17 cellular contexts compared by ENCODE assay signal in the genomic region with DNA sequence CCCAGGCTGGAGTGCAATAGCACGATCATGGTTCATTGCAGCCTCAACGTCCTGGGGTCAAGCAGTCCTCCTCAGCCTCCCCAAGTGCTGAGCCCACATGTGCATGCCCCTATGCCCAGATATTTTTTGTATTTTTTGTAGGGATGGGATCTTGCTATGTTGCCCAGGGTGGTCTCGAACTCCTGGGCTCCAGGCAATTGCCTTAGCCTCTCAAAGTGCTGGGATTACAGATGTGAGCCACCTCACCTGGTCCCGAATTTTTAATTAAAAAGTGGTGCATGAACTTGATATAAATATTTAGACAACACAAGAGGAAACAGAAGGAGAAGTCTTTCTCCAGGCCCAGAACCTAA. TPM values are rescaled to one million over a fixed set of nuclear protein-coding genes. Genes with fewer than 3 reads are reported as not detected.
A peak's percentile ranks its signal among the peaks of the same experiment; 100 is the strongest.
DNase-seq lines count a peak whose midpoint lies in the region; ATAC-seq and TF ChIP-seq lines count a peak whose summit lies in the region.
"Had no signal": no experiment of that assay in that cellular context is flagged by ENCODE, and none has a peak within 500 bp of the region (broad histone marks: within the 10 kb centered on the region; RNA-seq: fewer than 3 reads in every experiment).

No MANE protein-coding gene starts in this region.

- no peaks in the 10 kb centered on the region for H3K36me3 ChIP-seq in mammary epithelial cell (ENCODE audit: insufficient read depth, low read length)
- no peaks in the 10 kb centered on the region for H3K36me3 ChIP-seq in osteoblast (ENCODE audit: insufficient read depth, low read length)
- H3K36me3 ChIP-seq in upper lobe of right lung = no peaks in the 10 kb centered on the region
- H3K36me3 ChIP-seq in thyroid gland = no peaks in the 10 kb centered on the region
- H3K36me3 ChIP-seq: BLaER1, gastroesophageal sphincter, Peyer's patch, prostate gland, WERI-Rb-1 had no signal

- H3K27me3 Mint-ChIP-seq in MCF 10A (ENCODE audit: insufficient read depth, unreplicated experiment) (no peaks in the 10 kb centered on the region), immature natural killer cell (ENCODE audit: low read depth in 3 of 3) (peaks cover 0 to 4% (median 0%) of the 10 kb centered on the region in 3 donors)
- H3K27me3 Mint-ChIP-seq: stimulated activated naive CD8-positive, alpha-beta T cell treated with anti-CD3 and anti-CD28 coated beads, Interleukin-15, amount 100 ng/mL, for 72 hours had no signal

- H3K79me2 ChIP-seq in mammary epithelial cell (ENCODE audit: insufficient read depth, low read length) (no peaks in the 10 kb centered on the region), osteoblast (ENCODE audit: insufficient read depth, low read length) (no peaks in the 10 kb centered on the region)

- H3K27me3 ChIP-seq in mammary epithelial cell (ENCODE audit: insufficient read depth, low read length) (no peaks in the 10 kb centered on the region), dorsolateral prefrontal cortex (no peaks in the 10 kb centered on the region), osteoblast (ENCODE audit: insufficient read depth, low read length) (no peaks in the 10 kb centered on the region), upper lobe of right lung (no peaks in the 10 kb centered on the region), thyroid gland (no peaks in the 10 kb centered on the region)
- H3K27me3 ChIP-seq: BLaER1, gastroesophageal sphincter, Peyer's patch had no signal

- H3K4me2 ChIP-seq in mammary epithelial cell (ENCODE audit: insufficient read depth, low read depth, low read length) (peak overlapping the region; percentile 66), osteoblast (ENCODE audit: insufficient read depth, low read length) (peak overlapping the region; percentile 57)

- H3K36me3 Mint-ChIP-seq in MCF 10A (ENCODE audit: insufficient read depth, unreplicated experiment) (no peaks in the 10 kb centered on the region), immature natural killer cell (no peaks in the 10 kb centered on the region)
- H3K36me3 Mint-ChIP-seq: memory B cell; naive thymus-derived CD8-positive, alpha-beta T cell had no signal

- DNase-seq in mammary epithelial cell = no peak
- DNase-seq in MCF 10A (ENCODE audit: unreplicated experiment) = no peak
- DNase-seq in dorsolateral prefrontal cortex = peak in 2 of 10 donors; percentile 8 to 9
- no peak for DNase-seq in osteoblast (ENCODE audit: insufficient read length, low spot score, missing footprints)
- peak; percentile 44 for DNase-seq in upper lobe of right lung
- no peak for DNase-seq in NCI-H1436 treated with DMSO at 0.1 percent for 48 hours (lab: John Stamatoyannopoulos, UW)
- no peak for DNase-seq in immature natural killer cell
- no peak for DNase-seq in thyroid gland

- dilution Hi-C loops in mammary epithelial cell (cut with HindIII; ENCODE audit: low sequenced_read_pairs) = no loop called here

- no peaks in the 10 kb centered on the region for H3K9me3 ChIP-seq in mammary epithelial cell (replicated peaks; ENCODE audit: insufficient read depth, low read length)
- no peaks in the 10 kb centered on the region for H3K9me3 ChIP-seq in osteoblast (ENCODE audit: low read depth, low read length)
- no peaks in the 10 kb centered on the region for H3K9me3 ChIP-seq in upper lobe of right lung
- H3K9me3 ChIP-seq in thyroid gland = no peaks in the 10 kb centered on the region
- H3K9me3 ChIP-seq: BLaER1, gastroesophageal sphincter, Peyer's patch, prostate gland had no signal

- H3K4me1 ChIP-seq in mammary epithelial cell (ENCODE audit: insufficient read depth, low read length) (peaks cover 6% of the 10 kb centered on the region), osteoblast (ENCODE audit: insufficient read depth, low read length) (no peaks in the 10 kb centered on the region), upper lobe of right lung (peaks cover 4% of the 10 kb centered on the region), thyroid gland (no peaks in the 10 kb centered on the region)
- H3K4me1 ChIP-seq: prostate gland had no signal

- H3K4me3 ChIP-seq in mammary epithelial cell (replicated peaks in 1 of 3; ENCODE audit: insufficient read depth in 1 of 3, low read depth in 2 of 3, low read length in 3 of 3) (no peak overlapping the region), dorsolateral prefrontal cortex (peak overlapping the region in 9 of 59 donors; percentile 3 to 51 (median 31)), osteoblast (ENCODE audit: insufficient read depth, low read length) (no peak overlapping the region), upper lobe of right lung (no peak overlapping the region), thyroid gland (replicated peaks in 1 of 3) (no peak overlapping the region)
- H3K4me3 ChIP-seq: BLaER1, gastroesophageal sphincter, Peyer's patch, prostate gland had no signal

- no peak overlapping the region for H3K9ac ChIP-seq in mammary epithelial cell (ENCODE audit: insufficient read depth, low read length)
- H3K9ac ChIP-seq: BLaER1 had no signal

- TF ChIP-seq POLR2A in thyroid gland (IDR thresholded peaks at IDR 0.05) = no peak

- H3K27ac ChIP-seq in mammary epithelial cell (ENCODE audit: insufficient read depth, low read depth, low read length) (no peak overlapping the region), dorsolateral prefrontal cortex (peak overlapping the region in 47 of 59 donors; percentile 14 to 87 (median 71)), osteoblast (ENCODE audit: low read depth, low read length) (no peak overlapping the region), upper lobe of right lung (no peak overlapping the region), thyroid gland (no peak overlapping the region)
- H3K27ac ChIP-seq: BLaER1, Peyer's patch, WERI-Rb-1 had no signal

- BruUV-seq in mammary epithelial cell (replicated peaks; lab: Mats Ljungman, UMichigan) (no TSS peak), MCF 10A (replicated peaks; lab: Mats Ljungman, UMichigan) (no TSS peak)

- H2AFZ ChIP-seq in mammary epithelial cell (ENCODE audit: low read depth, low read length) (peak overlapping the region; percentile 40), osteoblast (ENCODE audit: low read length) (peak overlapping the region; percentile 0)

- POLR2A ChIA-PET in MCF 10A (lab: Yijun Ruan, JAX) = no interaction called here

- no peak for ATAC-seq in upper lobe of right lung

- H3K4me3 Mint-ChIP-seq in MCF 10A (ENCODE audit: unreplicated experiment) = no peak overlapping the region
- no peak overlapping the region for H3K4me3 Mint-ChIP-seq in immature natural killer cell
- H3K4me3 Mint-ChIP-seq: memory B cell had no signal

- H3K27ac Mint-ChIP-seq in MCF 10A (ENCODE audit: low read depth, unreplicated experiment) (no peak overlapping the region), immature natural killer cell (no peak overlapping the region)
- H3K27ac Mint-ChIP-seq: memory B cell had no signal

- 24% methylated on average over 4 of the region's 4 CpGs for WGBS in mammary epithelial cell (ENCODE audit: low coverage, missing lambda C conversion rate)
- WGBS in thyroid gland, 2 donors = 41 to 45% methylated on average over 4 of the region's 4 CpGs

- H3K4me1 Mint-ChIP-seq in MCF 10A (ENCODE audit: insufficient read depth, unreplicated experiment) (no peaks in the 10 kb centered on the region), immature natural killer cell (peaks cover 6% of the 10 kb centered on the region in 2 donors)

- in situ Hi-C loops in mammary epithelial cell (cut with MboI; ENCODE audit: low sequenced_read_pairs in 2 of 2) = no loop called here

- H3K9me3 Mint-ChIP-seq in MCF 10A (ENCODE audit: unreplicated experiment) = no peaks in the 10 kb centered on the region
- H3K9me3 Mint-ChIP-seq in immature natural killer cell = no peaks in the 10 kb centered on the region
- H3K9me3 Mint-ChIP-seq: memory B cell; naive thymus-derived CD8-positive, alpha-beta T cell; stimulated activated naive CD8-positive, alpha-beta T cell treated with anti-CD3 and anti-CD28 coated beads, Interleukin-15, amount 100 ng/mL, for 72 hours had no signal

- H4K20me1 ChIP-seq in mammary epithelial cell (ENCODE audit: insufficient read depth, low read length) = no peaks in the 10 kb centered on the region
- H4K20me1 ChIP-seq in osteoblast (ENCODE audit: insufficient read depth, low read length) = no peaks in the 10 kb centered on the region
- H4K20me1 ChIP-seq: BLaER1 had no signal

- intact Hi-C loops in mammary epithelial cell (cut with micrococcal nuclease) (loop anchor here (5.0 kb wide), 1 partner anchor 387 kb away; no protein-coding TSS in a partner anchor), MCF 10A (cut with micrococcal nuclease) (loop anchor here (2.0 kb wide), 2 partner anchors 40 to 318 kb away; no protein-coding TSS in a partner anchor), dorsolateral prefrontal cortex (cut with DNase I) (loop anchor here in 1 of 2 donors (2.0 kb wide), 1 partner anchor 40 kb away; no protein-coding TSS in a partner anchor), upper lobe of right lung (cut with DNase I) (no loop called here), thyroid gland (cut with DNase I) (loop anchor here (5.0 to 10.0 kb wide), 2 partner anchors 317 to 384 kb away; no protein-coding TSS in a partner anchor)

- TF ChIP-seq CTCF in mammary epithelial cell (conservative IDR thresholded peaks at IDR 0.05 in 1 of 2, IDR thresholded peaks at IDR 0.05 in 1 of 2; ENCODE audit: extremely low read depth in 1 of 2, insufficient read depth in 1 of 2, low read depth in 1 of 2, low read length in 2 of 2) = no peak
- TF ChIP-seq CTCF in MCF 10A (IDR thresholded peaks at IDR 0.05; ENCODE audit: unreplicated experiment) = no peak
- TF ChIP-seq CTCF in dorsolateral prefrontal cortex (IDR thresholded peaks at IDR 0.05 in 54 of 56, conservative IDR thresholded peaks at IDR 0.05 in 2 of 56; ENCODE audit: low read depth in 1 of 56, partially characterized antibody in 56 of 56) = no peak
- TF ChIP-seq CTCF in osteoblast (IDR thresholded peaks at IDR 0.05; ENCODE audit: extremely low read depth, low read depth, low read length) = no peak
- TF ChIP-seq CTCF in upper lobe of right lung (IDR thresholded peaks at IDR 0.05) = no peak
- TF ChIP-seq CTCF in thyroid gland (IDR thresholded peaks at IDR 0.05) = no peak

- CTCF ChIA-PET in mammary epithelial cell (lab: Charles Lee; ENCODE audit: low non-redundant PET) = no interaction called here
- CTCF ChIA-PET in MCF 10A (lab: Yijun Ruan, JAX) = interaction anchor here (1.0 to 4.5 kb wide), 5 partner anchors 9 to 388 kb away, joined by 3 to 20 read pairs (median 7); partner anchors contain the start of gene SPATA2

RNA-seq across cellular contexts. Expression of gene RNF114, which starts 7.1 kb away (rescaled TPM):
- total RNA-seq in mammary epithelial cell = 100 to 1,000 TPM in 1 of 2 donors, 10 to 100 TPM in 1; 57.3 to 136 TPM
- 75.0 TPM for polyA plus RNA-seq in mammary epithelial cell
- 115 TPM for polyA minus RNA-seq in mammary epithelial cell
- total RNA-seq in MCF 10A (2022) = 40.0 and 48.6 TPM in 2 replicates
- total RNA-seq in dorsolateral prefrontal cortex = 10 to 100 TPM; 47.5 to 93.9 (median 61.7) TPM
- 46.9 and 78.5 TPM in 2 replicates for total RNA-seq in osteoblast
- total RNA-seq in upper lobe of right lung = 74.7 TPM
- 100 to 1,000 TPM in 1 of 3 donors, 10 to 100 TPM in 2; 87.1 to 104 (median 97.6) TPM for polyA plus RNA-seq in immature natural killer cell
- total RNA-seq in thyroid gland = 100 to 1,000 TPM; 132 to 279 (median 179) TPM

RNA-seq across cellular contexts. Expression of gene SPATA2, which starts 13.8 kb away (rescaled TPM):
- total RNA-seq in mammary epithelial cell = 1 to 10 TPM; 4.2 to 6.9 TPM
- polyA plus RNA-seq in mammary epithelial cell = 5.6 TPM
- 6.2 TPM for polyA minus RNA-seq in mammary epithelial cell
- total RNA-seq in MCF 10A (2022) = 5.5 and 8.6 TPM in 2 replicates
- 10 to 100 TPM; 23.0 to 60.6 (median 41.6) TPM for total RNA-seq in dorsolateral prefrontal cortex
- total RNA-seq in osteoblast = 3.2 and 3.3 TPM in 2 replicates
- total RNA-seq in upper lobe of right lung = 8.7 TPM
- polyA plus RNA-seq in immature natural killer cell = 1 to 10 TPM; 1.2 to 5.3 (median 2.2) TPM
- total RNA-seq in thyroid gland = 10 to 100 TPM in 3 of 4 donors, 1 to 10 TPM in 1; 5.0 to 14.2 (median 12.7) TPM

RNA-seq across cellular contexts. Expression of gene SNAI1, which starts 53.7 kb away (rescaled TPM):
- total RNA-seq in mammary epithelial cell (not detected), MCF 10A (2022) (0.17 and 0.23 TPM in 2 replicates), dorsolateral prefrontal cortex (1 to 10 TPM in 105 of 120 experiments, under 1 TPM in 14, not detected in 1; 0.39 to 6.9 (median 1.8) TPM), osteoblast (1.8 and 2.1 TPM in 2 replicates), upper lobe of right lung (10.6 TPM), thyroid gland (10 to 100 TPM in 1 of 4 donors, 1 to 10 TPM in 3; 8.2 to 14.1 (median 9.9) TPM)
- polyA plus RNA-seq in mammary epithelial cell (0.02 TPM), immature natural killer cell (under 1 TPM in 2 of 3 donors, not detected in 1; 0.36 to 0.68 TPM)
- not detected for polyA minus RNA-seq in mammary epithelial cell
- total RNA-seq: bronchial epithelial cell had no signal

Comparison
In these comparisons a context has a peak if more than half of its experiments do, and no peak if none do; other contexts are left out.
1. H3K27ac ChIP-seq: peak in dorsolateral prefrontal cortex (47 of 59); none in mammary epithelial cell (single experiment), osteoblast (single experiment), upper lobe of right lung (single experiment) and thyroid gland (0 of 3).